8 cellular contexts compared by ENCODE assay signal in the genomic region with DNA sequence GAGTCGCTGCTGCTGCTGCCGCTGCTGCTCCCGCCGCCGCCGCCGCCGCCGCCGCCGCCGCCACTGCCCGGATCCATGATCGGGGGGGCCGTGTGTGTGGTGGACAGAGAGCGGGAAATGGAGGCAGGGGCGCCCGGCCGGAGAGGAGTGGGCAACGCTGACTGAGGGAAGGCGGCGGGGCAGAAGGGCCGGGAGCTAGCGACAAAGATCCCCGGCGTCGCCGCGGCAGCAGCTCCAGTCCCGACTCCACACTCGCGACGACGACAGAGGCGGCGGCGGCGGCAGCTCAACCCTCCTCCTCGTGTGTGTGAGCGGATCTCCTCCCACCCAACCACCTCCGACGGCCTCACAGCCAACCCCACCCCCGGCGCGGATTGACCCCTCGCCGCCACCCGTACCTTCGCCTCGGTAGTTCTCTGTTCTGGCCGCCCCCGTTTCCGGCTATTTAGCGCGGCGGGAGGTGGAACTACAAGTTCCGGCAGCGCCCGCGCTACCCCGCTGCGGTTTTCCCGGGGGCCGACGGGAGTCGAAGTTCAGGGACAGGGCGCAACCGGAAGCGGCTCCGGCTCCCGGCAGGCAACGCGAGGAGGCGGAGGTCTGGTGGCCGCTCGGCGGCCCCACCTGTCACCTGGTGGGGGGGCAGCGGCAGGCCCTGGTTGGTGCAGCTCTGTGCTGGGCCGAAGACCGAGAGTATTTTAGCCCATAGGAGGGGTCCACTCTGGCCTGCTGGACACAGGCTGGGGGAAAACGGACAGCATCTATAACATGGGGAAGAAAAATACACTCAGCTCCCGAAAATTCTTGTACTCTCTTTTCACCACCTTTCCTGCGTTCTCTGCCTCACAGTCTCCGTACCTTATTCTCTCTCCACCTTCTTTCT. TPM values are rescaled to one million over a fixed set of nuclear protein-coding genes. Genes with fewer than 3 reads are reported as not detected.
A peak's percentile ranks its signal among the peaks of the same experiment; 100 is the strongest.
DNase-seq lines count a peak whose midpoint lies in the region; FAIRE-seq and TF ChIP-seq lines count a peak whose summit lies in the region.

Gene GSPT1, minus strand, starts transcription at position 313 of the 880 bp plus-strand sequence. Its CDS starts 236 bp downstream, at position 77.

- peak within 1 kb of the TSS; percentile 77 to 94 (median 92); a peak in 6 of 7 replicates for H3K27ac Mint-ChIP-seq in H9

- H2BK12ac ChIP-seq in H9 (ENCODE audit: insufficient read length, low read depth, low read length), result no peak within 1 kb of the TSS

- no peaks in the 10 kb centered on the region for H3K27me3 ChIP-seq in H9 (ENCODE audit: insufficient read depth, low read length)
- no peaks in the 10 kb centered on the region for H3K27me3 ChIP-seq in MM.1S (replicated peaks; ENCODE audit: insufficient read depth, low read length)
- no peaks in the 10 kb centered on the region for H3K27me3 ChIP-seq in neural cell (ENCODE audit: insufficient read depth, low read depth, low read length)
- H3K27me3 ChIP-seq in stomach, result no peaks in the 10 kb centered on the region

- no peak within 1 kb of the TSS for H2BK20ac ChIP-seq in H9 (ENCODE audit: low read depth, low read length, poor library complexity, severe bottlenecking)

- peaks cover 5% of the 10 kb centered on the region; the same call in 1 of the 2 replicates for H3K27me3 Mint-ChIP-seq in H9 (ENCODE audit: low read depth)

- H3K27ac ChIP-seq in H9 (ENCODE audit: insufficient read length, low read depth, low read length) (no peak within 1 kb of the TSS), MM.1S (ENCODE audit: low read length) (peak within 1 kb of the TSS; percentile 65), neural cell (ENCODE audit: low read length) (peak within 1 kb of the TSS; percentile 73), stomach (peak within 1 kb of the TSS; percentile 96 to 100 (median 97))

- no peak within 1 kb of the TSS for H4K91ac ChIP-seq in H9 (ENCODE audit: insufficient read length, low read depth, low read length)

- peak in 2 of 4 donors; percentile 56 to 68 for TF ChIP-seq POLR2A in stomach (IDR thresholded peaks at IDR 0.05)

- FAIRE-seq in G401.6 (lab: Jason Lieb, UNC), result peak; percentile 94

- H2AFZ ChIP-seq in H9 (ENCODE audit: low read length) (no peak within 1 kb of the TSS), MM.1S (ENCODE audit: low read length) (peak within 1 kb of the TSS; percentile 99), neural cell (ENCODE audit: low read depth, low read length) (peak within 1 kb of the TSS; percentile 90)

- H4K20me1 ChIP-seq in H9 (ENCODE audit: control insufficient read depth, insufficient read depth, insufficient read length), result no peaks in the 10 kb centered on the region
- peaks cover 26% of the 10 kb centered on the region for H4K20me1 ChIP-seq in MM.1S (ENCODE audit: insufficient read depth, low read length)
- no peaks in the 10 kb centered on the region for H4K20me1 ChIP-seq in neural cell (ENCODE audit: insufficient read depth)

- no peak within 1 kb of the TSS for H2BK5ac ChIP-seq in H9 (ENCODE audit: insufficient read length, low read length)

- no CpG with 5 or more reads among the region's 84 CpGs for whole genome bisulfite sequencing in H9 (ENCODE audit: extremely low coverage, insufficient read length, low lambda C conversion rate)
- WGBS in stomach, 5 donors, result 0 to 1% (median 1%) methylated on average over 31 to 84 of the region's 84 CpGs

- H3K36me3 Mint-ChIP-seq in H9 (ENCODE audit: insufficient read depth in 1 of 3, low read depth in 3 of 3), result peaks cover 4 to 12% (median 10%) of the 10 kb centered on the region in 3 experiments; a peak in 4 of 7 replicates

- H3K4me3 ChIP-seq in MM.1S (ENCODE audit: low read length) (peak within 1 kb of the TSS; percentile 86), neural cell (ENCODE audit: low read length) (peak within 1 kb of the TSS; percentile 85), stomach (peak within 1 kb of the TSS; percentile 90 to 98 (median 94))

- peak within 1 kb of the TSS; percentile 55 for H3K9ac ChIP-seq in H9 (ENCODE audit: extremely low read depth, insufficient read length, low read length)
- peak within 1 kb of the TSS; percentile 87 for H3K9ac ChIP-seq in MM.1S (ENCODE audit: low read length)
- H3K9ac ChIP-seq in neural cell (ENCODE audit: low read length), result peak within 1 kb of the TSS; percentile 79

- intact Hi-C loops in stomach (cut with DNase I; ENCODE audit: low total_unique reads), result no loop called here

- H3K36me3 ChIP-seq in MM.1S (replicated peaks; ENCODE audit: insufficient read depth, low read length) (0 out of 2 replicates have a peak, but pooled peaks cover 3% of the 10 kb centered on the region), neural cell (ENCODE audit: insufficient read depth, low read length) (no peaks in the 10 kb centered on the region), stomach (no peaks in the 10 kb centered on the region)

- no peak within 1 kb of the TSS for H3K4ac ChIP-seq in H9 (ENCODE audit: low read depth, low read length)

- H3K4me3 Mint-ChIP-seq in H9, result peak within 1 kb of the TSS; percentile 86 to 97

- peak; percentile 99 for DNase-seq in H9
- peak; percentile 99 for DNase-seq in MM.1S
- peak; percentile 80 for DNase-seq in SIG-M5 (lab: John Stamatoyannopoulos, UW)
- DNase-seq in activated gamma-delta T cell (lab: John Stamatoyannopoulos, UW), result peak; percentile 98
- peak; percentile 92 for DNase-seq in fibroblast of the conjunctiva (ENCODE audit: low read depth)
- peak; percentile 99 for DNase-seq in stomach

- H2BK15ac ChIP-seq in H9 (ENCODE audit: low read depth, low read length), result no peak within 1 kb of the TSS

- H4K5ac ChIP-seq in H9 (ENCODE audit: insufficient read length, low read depth, low read length), result no peak within 1 kb of the TSS

- H3K79me2 ChIP-seq in H9 (ENCODE audit: insufficient read depth, low read length), result peaks cover 33% of the 10 kb centered on the region
- H3K79me2 ChIP-seq in MM.1S (ENCODE audit: low read length), result peaks cover 47% of the 10 kb centered on the region
- H3K79me2 ChIP-seq in neural cell (replicated peaks; ENCODE audit: insufficient read depth, low read length), result peaks cover 37% of the 10 kb centered on the region

- no peak for TF ChIP-seq RAD21 in neural cell (conservative IDR thresholded peaks at IDR 0.05)

- no peak within 1 kb of the TSS for H3K56ac ChIP-seq in H9 (ENCODE audit: insufficient read length, low read depth, low read length)

- H2BK120ac ChIP-seq in H9 (ENCODE audit: low read depth, low read length, poor library complexity, severe bottlenecking), result no peak within 1 kb of the TSS

- H3K4me2 ChIP-seq in H9 (ENCODE audit: insufficient read depth, insufficient read length, low read length), result peak within 1 kb of the TSS; percentile 94
- H3K4me2 ChIP-seq in MM.1S (ENCODE audit: low read depth, low read length), result peak within 1 kb of the TSS; percentile 96
- peak within 1 kb of the TSS; percentile 94 for H3K4me2 ChIP-seq in neural cell (ENCODE audit: low read length)

- peak; percentile 53 for TF ChIP-seq EP300 in neural cell (conservative IDR thresholded peaks at IDR 0.05; ENCODE audit: poor library complexity, severe bottlenecking)
- no peak for TF ChIP-seq EP300 in stomach (IDR thresholded peaks at IDR 0.05)

- no peak within 1 kb of the TSS for H3K23ac ChIP-seq in H9 (ENCODE audit: insufficient read length, low read depth, low read length)

- H3K9me2 ChIP-seq in MM.1S (replicated peaks; ENCODE audit: insufficient read depth, low read length) (no peaks in the 10 kb centered on the region), neural cell (ENCODE audit: insufficient read depth, low read length) (no peaks in the 10 kb centered on the region)

- H3K18ac ChIP-seq in H9 (ENCODE audit: insufficient read length, low read depth, low read length), result peak within 1 kb of the TSS; percentile 39

- 0 out of 3 replicates have a peak, but pooled peaks have one; percentile 8 for TF ChIP-seq CTCF in H9 (conservative IDR thresholded peaks at IDR 0.05)
- TF ChIP-seq CTCF in MM.1S (IDR thresholded peaks at IDR 0.05; ENCODE audit: low read length), result peak; percentile 6; the same call in 1 of the 2 replicates
- peak; percentile 35 for TF ChIP-seq CTCF in neural cell (IDR thresholded peaks at IDR 0.05; ENCODE audit: poor library complexity, severe bottlenecking)
- peak in 4 of 7 experiments; percentile 6 to 55 (median 38) for TF ChIP-seq CTCF in stomach (IDR thresholded peaks at IDR 0.05)

- H3T11ph ChIP-seq in H9 (ENCODE audit: low read length), result no peak within 1 kb of the TSS

- peak within 1 kb of the TSS; percentile 85; the same call in 1 of the 2 replicates for H3K14ac ChIP-seq in H9 (ENCODE audit: insufficient read depth, low read length)

- H3K9me3 ChIP-seq in H9 (ENCODE audit: control insufficient read depth, low read depth, low read length) (no peaks in the 10 kb centered on the region), MM.1S (replicated peaks; ENCODE audit: insufficient read depth, low read length) (no peaks in the 10 kb centered on the region), neural cell (ENCODE audit: low read length) (no peaks in the 10 kb centered on the region), stomach (no peaks in the 10 kb centered on the region)

- H3K79me1 ChIP-seq in H9 (ENCODE audit: insufficient read depth, low read depth, low read length, poor library complexity, severe bottlenecking), result no peaks in the 10 kb centered on the region

- H4K8ac ChIP-seq in H9 (replicated peaks; ENCODE audit: insufficient read length, low read depth, low read length), result no peak within 1 kb of the TSS

- H3K4me1 ChIP-seq in H9 (ENCODE audit: insufficient read depth, low read length) (peaks cover 3% of the 10 kb centered on the region; the same call in 1 of the 2 replicates), MM.1S (ENCODE audit: low read length) (peaks cover 16% of the 10 kb centered on the region), stomach (peaks cover 31 to 40% (median 34%) of the 10 kb centered on the region in 4 donors)

- H3K4me1 Mint-ChIP-seq in H9, result peaks cover 24 to 26% of the 10 kb centered on the region in 2 experiments

- H2AK5ac ChIP-seq in H9 (ENCODE audit: insufficient read length, low read length), result no peak within 1 kb of the TSS

- no peaks in the 10 kb centered on the region for H3K23me2 ChIP-seq in H9 (ENCODE audit: insufficient read length, low read depth, low read length, poor library complexity, severe bottlenecking)

- peaks cover 0 to 3% of the 10 kb centered on the region in 2 experiments; a peak in 1 of 5 replicates for H3K9me3 Mint-ChIP-seq in H9

- H3F3A ChIP-seq in MM.1S (ENCODE audit: insufficient read depth, low read length) (0 out of 2 replicates have a peak, but pooled peaks cover 3% of the 10 kb centered on the region), neural cell (ENCODE audit: insufficient read depth, low read length, poor library complexity, severe bottlenecking) (no peaks in the 10 kb centered on the region)

TF ChIP-seq in neural cell, 6 proteins besides CTCF, POLR2A, EP300 and RAD21 (continues in another document):
- peak; percentile 64 for TF ChIP-seq TAF1 (IDR thresholded peaks at IDR 0.05; ENCODE audit: low read depth)
- no peak for TF ChIP-seq SMC3 (conservative IDR thresholded peaks at IDR 0.05; ENCODE audit: poor library complexity)
- peak; percentile 86 for TF ChIP-seq MXI1 (conservative IDR thresholded peaks at IDR 0.05; ENCODE audit: poor library complexity, severe bottlenecking)

RNA-seq across cellular contexts. Expression of gene GSPT1, which starts in this region (rescaled TPM):
- total RNA-seq in H9 (2021), result 173 and 179 TPM in 2 replicates
- 31.0 and 31.3 TPM in 2 replicates for polyA plus RNA-seq in neural cell
- polyA minus RNA-seq in neural cell, result 66.0 and 71.8 TPM in 2 replicates
- total RNA-seq in stomach, result 10 to 100 TPM; 28.0 to 73.2 (median 57.1) TPM
- polyA plus RNA-seq in stomach, result 10 to 100 TPM; 33.1 to 42.3 (median 41.1) TPM
